Comparison of ENCODE assay signal across 8 cellular contexts in genomic region chr19:27974082-27974513, GRCh38.
DNase-seq lines count a peak whose midpoint lies in the region; ATAC-seq, FAIRE-seq and TF ChIP-seq lines count a peak whose summit lies in the region.

No MANE protein-coding gene starts in this region.

- H3K9me3 Mint-ChIP-seq in stimulated activated naive B cell treated with anti-CD40 and anti-IgM and Interleukin-4, amounts not matched to agents 10 μg/mL and 1 μg/mL and 100 μg/mL, for 72 hours, result peaks cover 0 to 2% of the 10 kb centered on the region in 2 donors

- no peak overlapping the region for H3K4me3 Mint-ChIP-seq in stimulated activated naive B cell treated with anti-CD40 and anti-IgM and Interleukin-4, amounts not matched to agents 10 μg/mL and 1 μg/mL and 100 μg/mL, for 72 hours

- H3K27ac ChIP-seq in coronary artery, result no peak overlapping the region

- no peaks in the 10 kb centered on the region for H3K36me3 Mint-ChIP-seq in stimulated activated naive B cell treated with anti-CD40 and anti-IgM and Interleukin-4, amounts not matched to agents 10 μg/mL and 1 μg/mL and 100 μg/mL, for 72 hours

- ATAC-seq in stimulated activated naive B cell treated with anti-CD40 and anti-IgM and Interleukin-4, amounts not matched to agents 10 μg/mL and 1 μg/mL and 100 μg/mL, for 72 hours (replicated peaks), result peak; percentile 58 to 61
- ATAC-seq in HG02852 (IDR thresholded peaks at IDR 0.05; ENCODE audit: unreplicated experiment), result no peak

- DNase-seq in RKO (ENCODE audit: low spot score) (peak; percentile 60), globus pallidus (ENCODE audit: low spot score) (peak; percentile 59), posterior vena cava (ENCODE audit: low spot score) (no peak), coronary artery (ENCODE audit: low spot score) (no peak)
- no peak for DNase-seq in stimulated activated naive B cell treated with anti-CD40 and anti-IgM and Interleukin-4, amounts not matched to agents 10 μg/mL and 1 μg/mL and 100 μg/mL, for 72 hours

- H3K27ac Mint-ChIP-seq in stimulated activated naive B cell treated with anti-CD40 and anti-IgM and Interleukin-4, amounts not matched to agents 10 μg/mL and 1 μg/mL and 100 μg/mL, for 72 hours, result no peak overlapping the region

- FAIRE-seq in A204.1 (lab: Jason Lieb, UNC), result peak; percentile 65

- intact Hi-C loops in posterior vena cava (cut with DNase I), result no loop called here

- no peaks in the 10 kb centered on the region for H3K27me3 Mint-ChIP-seq in stimulated activated naive B cell treated with anti-CD40 and anti-IgM and Interleukin-4, amounts not matched to agents 10 μg/mL and 1 μg/mL and 100 μg/mL, for 72 hours

- H3K4me3 ChIP-seq in GM12875 (ENCODE audit: low read depth, low read length), result no peak overlapping the region
- no peak overlapping the region for H3K4me3 ChIP-seq in coronary artery

- TF ChIP-seq CTCF in GM12875 (IDR thresholded peaks at IDR 0.05; ENCODE audit: borderline replicate concordance, insufficient read depth, low read depth, low read length) (peak; percentile 18; the same call in 1 of the 2 replicates), coronary artery (IDR thresholded peaks at IDR 0.05) (no peak)

- H3K4me1 Mint-ChIP-seq in stimulated activated naive B cell treated with anti-CD40 and anti-IgM and Interleukin-4, amounts not matched to agents 10 μg/mL and 1 μg/mL and 100 μg/mL, for 72 hours, result no peaks in the 10 kb centered on the region

Comparison
In these comparisons a context has a peak if more than half of its experiments do, and no peak if none do; other contexts are left out.
1. DNase-seq: peak in RKO (single experiment) and globus pallidus (single experiment); none in stimulated activated naive B cell treated with anti-CD40 and anti-IgM and Interleukin-4, amounts not matched to agents 10 μg/mL and 1 μg/mL and 100 μg/mL, for 72 hours (single experiment), posterior vena cava (single experiment) and coronary artery (single experiment).